Comparison of ENCODE assay signal across 1 cellular context in genomic region chr2:174772492-174772801, GRCh38.
TF ChIP-seq lines count a peak whose summit lies in the region.

No MANE protein-coding gene starts in this region.

TF ChIP-seq in GM23338, 12 proteins besides CTCF, POLR2A, EP300 and RAD21:
- TF ChIP-seq JUNB (IDR thresholded peaks at IDR 0.05; ENCODE audit: unreplicated experiment) (no peak), CREB1 (CRISPR knock-in tag; IDR thresholded peaks at IDR 0.05; ENCODE audit: low read depth) (no peak), ZNF331 (CRISPR knock-in tag; IDR thresholded peaks at IDR 0.05; ENCODE audit: low read depth) (no peak), ZNF114 (CRISPR knock-in tag; IDR thresholded peaks at IDR 0.05) (no peak), ETS1 (IDR thresholded peaks at IDR 0.05) (no peak), EZH2 (IDR thresholded peaks at IDR 0.05; ENCODE audit: low read depth, unreplicated experiment) (no peak), STAT1 (IDR thresholded peaks at IDR 0.05; ENCODE audit: unreplicated experiment) (no peak), POLR2AphosphoS5 (IDR thresholded peaks at IDR 0.05; ENCODE audit: low read depth) (no peak), REST (IDR thresholded peaks at IDR 0.05; ENCODE audit: unreplicated experiment) (no peak), NANOG (IDR thresholded peaks at IDR 0.05; ENCODE audit: borderline replicate concordance) (no peak), EZH2phosphoT487 (IDR thresholded peaks at IDR 0.05; ENCODE audit: unreplicated experiment) (no peak), ZNF462 (CRISPR knock-in tag; IDR thresholded peaks at IDR 0.05) (no peak)
TF ChIP-seq in GM23338: peak in this region for 0.
